ENCODE assay signal across 10 cellular contexts in genomic region chr1:221809101-221810029, GRCh38.
DNase-seq lines count a peak whose midpoint lies in the region; ATAC-seq and TF ChIP-seq lines count a peak whose summit lies in the region.
"Had no signal": no experiment of that assay in that cellular context is flagged by ENCODE, and none has a peak within 500 bp of the region (broad histone marks: within the 10 kb centered on the region; RNA-seq: fewer than 3 reads in every experiment).

No MANE protein-coding gene starts in this region.

- H3K4me3 ChIP-seq in fibroblast of mammary gland (ENCODE audit: control insufficient read depth, low read depth, low read length): no peak overlapping the region

- ATAC-seq in GM21737 (IDR thresholded peaks at IDR 0.05; ENCODE audit: unreplicated experiment) (peak; percentile 43), HG03457 (IDR thresholded peaks at IDR 0.05; ENCODE audit: unreplicated experiment) (no peak), GM19023 (IDR thresholded peaks at IDR 0.05; ENCODE audit: unreplicated experiment) (no peak)

- TF ChIP-seq CTCF in fibroblast of mammary gland (conservative IDR thresholded peaks at IDR 0.05; ENCODE audit: control insufficient read depth, insufficient read depth, low read depth, low read length): no peak

- DNase-seq in DMS53 (lab: John Stamatoyannopoulos, UW): peak; percentile 69
- peak; percentile 70 for DNase-seq in NOMO-1 treated with DMSO at 0.1 percent for 48 hours (lab: John Stamatoyannopoulos, UW; ENCODE audit: unreplicated experiment)
- peak; percentile 30 for DNase-seq in fibroblast of mammary gland (ENCODE audit: low read depth)
- DNase-seq in medulla oblongata (ENCODE audit: extremely low spot score): no peak
- no peak for DNase-seq in HPDE6-E6E7 (ENCODE audit: extremely low spot score)
- DNase-seq: activated gamma-delta T cell, NCI-H774 had no signal

Comparison
In these comparisons a context has a peak if more than half of its experiments do, and no peak if none do; other contexts are left out.
1. DNase-seq: peak in DMS53 (single experiment), NOMO-1 treated with DMSO at 0.1 percent for 48 hours (single experiment) and fibroblast of mammary gland (single experiment); none in medulla oblongata (single experiment) and HPDE6-E6E7 (single experiment).